In genomic region chrX:132568291-132568690, GRCh38 we compare ENCODE assay signal across 24 cellular contexts.
"Had no signal": no experiment of that assay in that cellular context is flagged by ENCODE, and none has a peak within 500 bp of the region (broad histone marks: within the 10 kb centered on the region; RNA-seq: fewer than 3 reads in every experiment).

No MANE protein-coding gene starts in this region.

- H3K9me3 Mint-ChIP-seq: activated CD4-positive, alpha-beta memory T cell treated with anti-CD3 and anti-CD28 coated beads, Interleukin-2, amount 10 ng/mL, durations not matched to agents 7 days and 5 days; activated naive CD8-positive, alpha-beta T cell treated with anti-CD3 and anti-CD28 coated beads, Interleukin-2, amount 10 ng/mL, durations not matched to agents 7 days and 5 days; activated T-cell treated with anti-CD3 and anti-CD28 coated beads, Interleukin-2, amount 50 U/mL, for 72 hours; activated T-helper 2 cell treated with anti-CD3 and anti-CD28 coated beads, Interferon-gamma antibody, Interleukin-2, Interleukin-4, amounts not matched to agents 10 μg/mL and 5 μg/mL and 100 μg/mL, durations not matched to agents 14 hours and 24 hours and 36 hours had no signal

- H3K4me1 Mint-ChIP-seq: activated CD4-positive, alpha-beta memory T cell treated with anti-CD3 and anti-CD28 coated beads, Interleukin-2, amount 10 ng/mL, durations not matched to agents 7 days and 5 days; activated CD4-positive, alpha-beta T cell treated with anti-CD3 and anti-CD28 coated beads for 36 hours; activated naive CD8-positive, alpha-beta T cell treated with anti-CD3 and anti-CD28 coated beads, Interleukin-2, amount 10 ng/mL, durations not matched to agents 7 days and 5 days had no signal

- H3K27me3 Mint-ChIP-seq: activated CD4-positive, alpha-beta memory T cell treated with anti-CD3 and anti-CD28 coated beads, Interleukin-2, amount 10 ng/mL, durations not matched to agents 7 days and 5 days; activated CD4-positive, alpha-beta T cell treated with anti-CD3 and anti-CD28 coated beads for 36 hours had no signal

- ATAC-seq: activated CD4-positive, alpha-beta T cell treated with anti-CD3 and anti-CD28 coated beads for 36 hours; activated T-cell treated with anti-CD3 and anti-CD28 coated beads, Interleukin-2, amount 50 U/mL, for 72 hours; Panc1; Right ventricle myocardium inferior had no signal

- DNase-seq: activated CD4-positive, alpha-beta memory T cell treated with anti-CD3 and anti-CD28 coated beads, Interleukin-2, amount 10 ng/mL, durations not matched to agents 7 days and 5 days; activated CD4-positive, alpha-beta T cell treated with anti-CD3 and anti-CD28 coated beads for 36 hours; activated CD4-positive, alpha-beta T cell treated with anti-CD3 and anti-CD28 coated beads, Interleukin-2, amount 50 U/mL, for 1 hour; activated gamma-delta T cell treated with Interleukin-2 at 50 U/mL for 16 hours; activated naive CD4-positive, alpha-beta T cell treated with anti-CD3 and anti-CD28 coated beads, Interleukin-2, amount 50 U/mL, for 16 hours; activated naive CD8-positive, alpha-beta T cell treated with anti-CD3 and anti-CD28 coated beads, Interleukin-2, amount 10 ng/mL, durations not matched to agents 7 days and 5 days; activated T-cell treated with anti-CD3 and anti-CD28 coated beads for 4 hours; activated T-cell treated with anti-CD3 and anti-CD28 coated beads, Interleukin-2, amount 50 U/mL, for 72 hours; adrenal gland; cerebellar nuclear complex; KG1; NCI-H1048; NCI-H1930; NCI-H2107; NCI-H345; NCI-H510A; NK-92 treated with Interleukin-12 subunit alpha and Interleukin-12 subunit beta, amount 100 ng/mL, for 24 hours; RPMI8226; SK-N-SH; T-helper 1 cell; WERI-Rb-1 had no signal

- H3K4me3 Mint-ChIP-seq: activated CD4-positive, alpha-beta memory T cell treated with anti-CD3 and anti-CD28 coated beads, Interleukin-2, amount 10 ng/mL, durations not matched to agents 7 days and 5 days; activated CD4-positive, alpha-beta T cell treated with anti-CD3 and anti-CD28 coated beads for 36 hours; activated naive CD8-positive, alpha-beta T cell treated with anti-CD3 and anti-CD28 coated beads, Interleukin-2, amount 10 ng/mL, durations not matched to agents 7 days and 5 days; activated T-cell treated with anti-CD3 and anti-CD28 coated beads, Interleukin-2, amount 50 U/mL, for 72 hours had no signal

- H3K36me3 Mint-ChIP-seq: activated naive CD8-positive, alpha-beta T cell treated with anti-CD3 and anti-CD28 coated beads, Interleukin-2, amount 10 ng/mL, durations not matched to agents 7 days and 5 days had no signal
